ENCODE assay signal across 19 cellular contexts in the genomic region with DNA sequence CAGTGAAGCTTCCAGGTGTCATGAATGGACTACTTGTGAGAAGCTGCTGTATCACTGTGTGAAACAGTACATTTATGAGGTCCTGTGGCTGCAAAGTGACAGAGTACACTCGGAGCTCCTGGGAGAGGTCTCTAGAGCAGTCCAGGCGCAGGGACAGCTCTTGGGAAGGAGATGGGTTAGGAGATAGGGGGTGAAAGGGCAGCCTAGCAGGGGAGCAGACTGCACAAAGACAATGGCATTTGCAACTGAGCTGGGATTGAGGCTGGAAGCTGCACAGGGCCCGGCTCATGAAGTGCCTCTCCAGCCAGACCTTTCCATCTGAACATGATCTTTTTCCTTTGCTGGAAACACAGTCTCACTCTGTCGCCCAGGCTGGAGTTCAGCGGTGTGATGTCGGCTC.
"Had no signal": no experiment of that assay in that cellular context is flagged by ENCODE, and none has a peak within 500 bp of the region (broad histone marks: within the 10 kb centered on the region; RNA-seq: fewer than 3 reads in every experiment).

No MANE protein-coding gene starts in this region.

- H3K27ac Mint-ChIP-seq: nephron progenitor cell; stimulated activated effector memory CD8-positive, alpha-beta T cell treated with anti-CD3 and anti-CD28 coated beads, Interleukin-12 subunit alpha, Interleukin-12 subunit beta, amount 100 ng/mL, for 72 hours had no signal

- ATAC-seq: esophagus mucosa; heart left ventricle; naive thymus-derived CD4-positive, alpha-beta T cell; stimulated activated effector memory CD8-positive, alpha-beta T cell treated with anti-CD3 and anti-CD28 coated beads, Interleukin-12 subunit alpha, Interleukin-12 subunit beta, amount 100 ng/mL, for 72 hours; stimulated activated naive CD8-positive, alpha-beta T cell treated with anti-CD3 and anti-CD28 coated beads, Interleukin-15, Interleukin-2, amounts not matched to agents 100 U/mL and 50 U/mL, for 24 hours; upper lobe of right lung had no signal

- H3K9me3 ChIP-seq: heart left ventricle, ovary, right atrium auricular region, suprapubic skin, thyroid gland, upper lobe of right lung, vagina had no signal

- H3K36me3 Mint-ChIP-seq: naive thymus-derived CD4-positive, alpha-beta T cell; stimulated activated effector memory CD8-positive, alpha-beta T cell treated with anti-CD3 and anti-CD28 coated beads, Interleukin-12 subunit alpha, Interleukin-12 subunit beta, amount 100 ng/mL, for 72 hours had no signal

- H3K4me3 ChIP-seq: heart left ventricle, ovary, right atrium auricular region, suprapubic skin, thyroid gland, upper lobe of right lung, vagina had no signal

- H3K9me3 Mint-ChIP-seq: naive thymus-derived CD4-positive, alpha-beta T cell; nephron progenitor cell; stimulated activated effector memory CD8-positive, alpha-beta T cell treated with anti-CD3 and anti-CD28 coated beads, Interleukin-12 subunit alpha, Interleukin-12 subunit beta, amount 100 ng/mL, for 72 hours had no signal

- H3K36me3 ChIP-seq: heart left ventricle, ovary, right atrium auricular region, suprapubic skin, thyroid gland, upper lobe of right lung, vagina had no signal

- H3K4me3 Mint-ChIP-seq: naive thymus-derived CD4-positive, alpha-beta T cell; nephron progenitor cell; stimulated activated effector memory CD8-positive, alpha-beta T cell treated with anti-CD3 and anti-CD28 coated beads, Interleukin-12 subunit alpha, Interleukin-12 subunit beta, amount 100 ng/mL, for 72 hours had no signal

- H3K27me3 ChIP-seq: heart left ventricle, ovary, right atrium auricular region, suprapubic skin, thyroid gland, upper lobe of right lung, vagina had no signal

- H3K27ac ChIP-seq: ovary, right atrium auricular region, suprapubic skin, thyroid gland, upper lobe of right lung, vagina had no signal

- DNase-seq: effector memory CD4-positive, alpha-beta T cell; hippocampal formation; kidney glomerular epithelial cell; mammary epithelial cell; naive thymus-derived CD4-positive, alpha-beta T cell; nephron progenitor cell; ovary; small intestine; stimulated activated CD4-positive, alpha-beta T cell treated with anti-CD3 and anti-CD28 coated beads, Interleukin-2, amount 100 ng/mL, for 48 hours; stimulated activated CD8-positive, alpha-beta memory T cell treated with anti-CD3 and anti-CD28 coated beads, Interleukin-4, amount 100 ng/mL, for 48 hours; stimulated activated naive CD8-positive, alpha-beta T cell treated with anti-CD3 and anti-CD28 coated beads, Interleukin-15, Interleukin-2, amounts not matched to agents 100 U/mL and 50 U/mL, for 24 hours; thyroid gland had no signal
